Comparison of ENCODE assay signal across 21 cellular contexts in the genomic region with DNA sequence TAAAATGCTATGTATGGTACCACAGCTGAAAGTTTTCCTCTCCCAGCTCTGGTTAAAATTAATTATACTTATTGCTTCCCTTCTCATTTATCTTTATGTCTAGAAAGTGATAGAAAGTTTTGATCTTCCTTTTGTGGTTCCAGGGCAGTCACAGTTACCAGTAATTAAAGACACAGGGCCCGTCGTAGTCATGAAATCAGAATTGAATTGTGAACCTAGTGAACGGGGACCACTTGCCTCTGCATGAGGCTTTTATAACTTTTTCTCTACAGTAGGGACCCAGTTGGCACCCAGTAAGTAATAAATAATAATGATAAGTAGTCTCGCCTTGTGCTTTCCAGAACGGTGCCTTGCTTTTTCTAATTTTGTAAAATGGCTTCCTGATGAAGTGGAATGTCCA.
A peak's percentile ranks its signal among the peaks of the same experiment; 100 is the strongest.
DNase-seq lines count a peak whose midpoint lies in the region; ATAC-seq and TF ChIP-seq lines count a peak whose summit lies in the region.
"Had no signal": no experiment of that assay in that cellular context is flagged by ENCODE, and none has a peak within 500 bp of the region (broad histone marks: within the 10 kb centered on the region; RNA-seq: fewer than 3 reads in every experiment).

No MANE protein-coding gene starts in this region.

- no peak overlapping the region for H3K4me3 Mint-ChIP-seq in activated CD4-positive, alpha-beta T cell treated with anti-CD3 and anti-CD28 coated beads, Interleukin-2, amount 10 ng/mL, durations not matched to agents 7 days and 5 days
- H3K4me3 Mint-ChIP-seq in CD4-positive, alpha-beta T cell, result no peak overlapping the region
- H3K4me3 Mint-ChIP-seq in activated CD4-positive, alpha-beta memory T cell treated with anti-CD3 and anti-CD28 coated beads, Interleukin-2, amount 10 ng/mL, durations not matched to agents 7 days and 5 days, result no peak overlapping the region
- no peak overlapping the region for H3K4me3 Mint-ChIP-seq in activated naive CD8-positive, alpha-beta T cell treated with anti-CD3 and anti-CD28 coated beads, Interleukin-2, amount 50 U/mL, for 24 hours

- no peaks in the 10 kb centered on the region for H3K27me3 ChIP-seq in CD4-positive, alpha-beta T cell (ENCODE audit: control insufficient read depth, insufficient read depth, low read length)
- H3K27me3 ChIP-seq in breast epithelium, result no peaks in the 10 kb centered on the region
- H3K27me3 ChIP-seq: BLaER1 had no signal

- no peaks in the 10 kb centered on the region for H3K4me1 ChIP-seq in breast epithelium

- DNase-seq in activated CD4-positive, alpha-beta T cell treated with anti-CD3 and anti-CD28 coated beads, Interleukin-2, amount 10 ng/mL, durations not matched to agents 7 days and 5 days, result no peak
- DNase-seq in activated CD4-positive, alpha-beta T cell treated with anti-CD3 and anti-CD28 coated beads, Interleukin-2, amount 50 U/mL, for 4 hours, result no peak
- no peak for DNase-seq in CD4-positive, alpha-beta T cell
- DNase-seq in activated CD4-positive, alpha-beta memory T cell treated with anti-CD3 and anti-CD28 coated beads, Interleukin-2, amount 10 ng/mL, durations not matched to agents 7 days and 5 days, result no peak
- DNase-seq in activated naive CD8-positive, alpha-beta T cell treated with anti-CD3 and anti-CD28 coated beads, Interleukin-2, amount 50 U/mL, for 24 hours, result no peak
- DNase-seq in dermis blood vessel endothelial cell (no peak), breast epithelium (ENCODE audit: low spot score in 2 of 2) (no peak)
- DNase-seq: DMS 273 treated with DMSO at 0.1 percent for 48 hours, GDM1, GOT3, NCI-H1436, NCI-H2029, NCI-H2171, NCI-H446 treated with DMSO at 0.1 percent for 48 hours, NCI-H748 treated with DMSO at 0.1 percent for 48 hours, OCI-M1, RPMI8226 had no signal

- CTCF ChIA-PET in activated CD4-positive, alpha-beta T cell treated with anti-CD3 and anti-CD28 coated beads, Interleukin-2, amount 10 ng/mL, durations not matched to agents 7 days and 5 days (lab: Charles Lee), result interaction anchor here (0.5 to 5.3 kb wide), 8 partner anchors 9 to 273 kb away, joined by 3 to 36 read pairs (median 5); no protein-coding TSS in a partner anchor
- CTCF ChIA-PET in CD4-positive, alpha-beta T cell (lab: Charles Lee), result interaction anchor here (1.6 kb wide), 1 partner anchor 15 kb away, joined by 7 read pairs; no protein-coding TSS in a partner anchor
- CTCF ChIA-PET in activated CD4-positive, alpha-beta memory T cell treated with anti-CD3 and anti-CD28 coated beads, Interleukin-2, amount 10 ng/mL, durations not matched to agents 7 days and 5 days (lab: Charles Lee), result interaction anchor here (0.9 to 3.0 kb wide), 4 partner anchors 13 to 103 kb away, joined by 3 to 14 read pairs (median 6); no protein-coding TSS in a partner anchor

- peak overlapping the region; percentile 62 for H3K27ac Mint-ChIP-seq in activated CD4-positive, alpha-beta T cell treated with anti-CD3 and anti-CD28 coated beads, Interleukin-2, amount 10 ng/mL, durations not matched to agents 7 days and 5 days
- H3K27ac Mint-ChIP-seq in CD4-positive, alpha-beta T cell, result peak overlapping the region; percentile 25
- H3K27ac Mint-ChIP-seq in activated CD4-positive, alpha-beta memory T cell treated with anti-CD3 and anti-CD28 coated beads, Interleukin-2, amount 10 ng/mL, durations not matched to agents 7 days and 5 days, result peak overlapping the region; percentile 67
- H3K27ac Mint-ChIP-seq in activated naive CD8-positive, alpha-beta T cell treated with anti-CD3 and anti-CD28 coated beads, Interleukin-2, amount 50 U/mL, for 24 hours, result peak overlapping the region; percentile 43

- no peak for TF ChIP-seq CTCF in CD4-positive, alpha-beta T cell (IDR thresholded peaks at IDR 0.05)
- no peak for TF ChIP-seq CTCF in breast epithelium (IDR thresholded peaks at IDR 0.05)

- H3K36me3 ChIP-seq in breast epithelium, result no peaks in the 10 kb centered on the region
- H3K36me3 ChIP-seq: BLaER1 had no signal

- peaks cover 17% of the 10 kb centered on the region for H3K36me3 Mint-ChIP-seq in activated CD4-positive, alpha-beta T cell treated with anti-CD3 and anti-CD28 coated beads, Interleukin-2, amount 10 ng/mL, durations not matched to agents 7 days and 5 days (ENCODE audit: low read depth)
- H3K36me3 Mint-ChIP-seq in CD4-positive, alpha-beta T cell (ENCODE audit: low read depth), result no peaks in the 10 kb centered on the region
- peaks cover 27% of the 10 kb centered on the region for H3K36me3 Mint-ChIP-seq in activated CD4-positive, alpha-beta memory T cell treated with anti-CD3 and anti-CD28 coated beads, Interleukin-2, amount 10 ng/mL, durations not matched to agents 7 days and 5 days (ENCODE audit: low read depth)
- H3K36me3 Mint-ChIP-seq in activated naive CD8-positive, alpha-beta T cell treated with anti-CD3 and anti-CD28 coated beads, Interleukin-2, amount 50 U/mL, for 24 hours (ENCODE audit: low read depth), result peaks cover 3% of the 10 kb centered on the region

- peaks cover 65% of the 10 kb centered on the region for H3K4me1 Mint-ChIP-seq in activated CD4-positive, alpha-beta T cell treated with anti-CD3 and anti-CD28 coated beads, Interleukin-2, amount 10 ng/mL, durations not matched to agents 7 days and 5 days
- peaks cover 41% of the 10 kb centered on the region for H3K4me1 Mint-ChIP-seq in CD4-positive, alpha-beta T cell (ENCODE audit: low read depth)
- H3K4me1 Mint-ChIP-seq in activated CD4-positive, alpha-beta memory T cell treated with anti-CD3 and anti-CD28 coated beads, Interleukin-2, amount 10 ng/mL, durations not matched to agents 7 days and 5 days, result peaks cover 74% of the 10 kb centered on the region
- peaks cover 65% of the 10 kb centered on the region for H3K4me1 Mint-ChIP-seq in activated naive CD8-positive, alpha-beta T cell treated with anti-CD3 and anti-CD28 coated beads, Interleukin-2, amount 50 U/mL, for 24 hours

- ATAC-seq in CD4-positive, alpha-beta T cell (ENCODE audit: poor library complexity), result no peak
- ATAC-seq in activated naive CD8-positive, alpha-beta T cell treated with anti-CD3 and anti-CD28 coated beads, Interleukin-2, amount 50 U/mL, for 24 hours, result peak; percentile 12
- no peak for ATAC-seq in HG03175 (IDR thresholded peaks at IDR 0.05; ENCODE audit: unreplicated experiment)
- ATAC-seq: GM12878, K562 had no signal

- H3K9me3 Mint-ChIP-seq in activated CD4-positive, alpha-beta T cell treated with anti-CD3 and anti-CD28 coated beads, Interleukin-2, amount 10 ng/mL, durations not matched to agents 7 days and 5 days, result peaks cover 17% of the 10 kb centered on the region
- peaks cover 2% of the 10 kb centered on the region for H3K9me3 Mint-ChIP-seq in CD4-positive, alpha-beta T cell
- H3K9me3 Mint-ChIP-seq in activated CD4-positive, alpha-beta memory T cell treated with anti-CD3 and anti-CD28 coated beads, Interleukin-2, amount 10 ng/mL, durations not matched to agents 7 days and 5 days, result peaks cover 14% of the 10 kb centered on the region
- peaks cover 6% of the 10 kb centered on the region for H3K9me3 Mint-ChIP-seq in activated naive CD8-positive, alpha-beta T cell treated with anti-CD3 and anti-CD28 coated beads, Interleukin-2, amount 50 U/mL, for 24 hours

- intact Hi-C loops in CD4-positive, alpha-beta T cell (cut with DNase I, micrococcal nuclease), result no loop called here
- intact Hi-C loops in breast epithelium (cut with DNase I; ENCODE audit: low total_unique reads), result no loop called here

- no peak overlapping the region for H3K4me3 ChIP-seq in breast epithelium
- H3K4me3 ChIP-seq: BLaER1, GM12878, K562 had no signal

- POLR2A ChIA-PET in activated CD4-positive, alpha-beta T cell treated with anti-CD3 and anti-CD28 coated beads, Interleukin-2, amount 10 ng/mL, durations not matched to agents 7 days and 5 days (lab: Charles Lee), result interaction anchor here (0.7 kb wide), 1 partner anchor 74 kb away, joined by 3 read pairs; no protein-coding TSS in a partner anchor
- POLR2A ChIA-PET in CD4-positive, alpha-beta T cell (lab: Charles Lee), result interaction anchor here (0.6 to 2.2 kb wide), 5 partner anchors 13 to 101 kb away, joined by 3 to 9 read pairs (median 4); no protein-coding TSS in a partner anchor
- POLR2A ChIA-PET in activated CD4-positive, alpha-beta memory T cell treated with anti-CD3 and anti-CD28 coated beads, Interleukin-2, amount 10 ng/mL, durations not matched to agents 7 days and 5 days (lab: Charles Lee), result interaction anchor here (1.0 to 4.2 kb wide), 11 partner anchors 10 to 212 kb away, joined by 3 to 26 read pairs (median 5); no protein-coding TSS in a partner anchor

- H3K9me3 ChIP-seq in CD4-positive, alpha-beta T cell (ENCODE audit: control insufficient read depth, low read length), result no peaks in the 10 kb centered on the region
- H3K9me3 ChIP-seq in breast epithelium, result no peaks in the 10 kb centered on the region
- H3K9me3 ChIP-seq: BLaER1 had no signal

- H3K27me3 Mint-ChIP-seq in activated CD4-positive, alpha-beta T cell treated with anti-CD3 and anti-CD28 coated beads, Interleukin-2, amount 10 ng/mL, durations not matched to agents 7 days and 5 days, result no peaks in the 10 kb centered on the region
- H3K27me3 Mint-ChIP-seq in CD4-positive, alpha-beta T cell, result no peaks in the 10 kb centered on the region
- H3K27me3 Mint-ChIP-seq in activated CD4-positive, alpha-beta memory T cell treated with anti-CD3 and anti-CD28 coated beads, Interleukin-2, amount 10 ng/mL, durations not matched to agents 7 days and 5 days, result no peaks in the 10 kb centered on the region
- H3K27me3 Mint-ChIP-seq in activated naive CD8-positive, alpha-beta T cell treated with anti-CD3 and anti-CD28 coated beads, Interleukin-2, amount 50 U/mL, for 24 hours, result no peaks in the 10 kb centered on the region

- TF ChIP-seq POLR2A in breast epithelium (IDR thresholded peaks at IDR 0.05), result no peak

- no peak overlapping the region for H3K27ac ChIP-seq in CD4-positive, alpha-beta T cell (ENCODE audit: low read depth, low read length)
- no peak overlapping the region for H3K27ac ChIP-seq in breast epithelium
- H3K27ac ChIP-seq: BLaER1 had no signal
